In genomic region chr3:6508410-6508759, GRCh38 we compare ENCODE assay signal across 22 cellular contexts.
DNase-seq lines count a peak whose midpoint lies in the region; ATAC-seq, FAIRE-seq and TF ChIP-seq lines count a peak whose summit lies in the region.
"Had no signal": no experiment of that assay in that cellular context is flagged by ENCODE, and none has a peak within 500 bp of the region (broad histone marks: within the 10 kb centered on the region; RNA-seq: fewer than 3 reads in every experiment).

No MANE protein-coding gene starts in this region.

- H3K9me1 ChIP-seq in K562 (ENCODE audit: control insufficient read depth, insufficient read depth, low read length): no peaks in the 10 kb centered on the region

- no peak overlapping the region for H3K4me3 Mint-ChIP-seq in CD8-positive, alpha-beta memory T cell
- H3K4me3 Mint-ChIP-seq: CD8-positive, alpha-beta T cell had no signal

- no peak for TF ChIP-seq CTCF in HL-60 (IDR thresholded peaks at IDR 0.05; ENCODE audit: insufficient read depth, low read length)
- no peak for TF ChIP-seq CTCF in K562 (IDR thresholded peaks at IDR 0.05 in 2 of 3, conservative IDR thresholded peaks at IDR 0.05 in 1 of 3; ENCODE audit: insufficient read depth in 2 of 3, low read depth in 1 of 3, low read length in 3 of 3)
- TF ChIP-seq CTCF in heart right ventricle (IDR thresholded peaks at IDR 0.05): no peak

- H3K27me3 ChIP-seq in CD8-positive, alpha-beta memory T cell (ENCODE audit: insufficient read depth, low read length, poor library complexity, severe bottlenecking): no peaks in the 10 kb centered on the region
- H3K27me3 ChIP-seq in HL-60 (ENCODE audit: insufficient read depth, poor library complexity, severe bottlenecking) (no peaks in the 10 kb centered on the region), K562 (ENCODE audit: control insufficient read depth in 2 of 2, insufficient read depth in 2 of 2, low read length in 2 of 2) (no peaks in the 10 kb centered on the region), heart right ventricle (no peaks in the 10 kb centered on the region)
- H3K27me3 ChIP-seq: SJSA1 had no signal

- 0% methylated on average over 2 of the region's 2 CpGs for WGBS in K562 (ENCODE audit: insufficient coverage, low coverage, missing lambda C conversion rate)
- WGBS in mesodermal cell (ENCODE audit: insufficient coverage in 2 of 2), 2 experiments: no CpG with 5 or more reads among the region's 2 CpGs
- 67 to 69% methylated on average over 2 of the region's 2 CpGs for WGBS in heart right ventricle, 2 donors

- FAIRE-seq in K562 (lab: Jason Lieb, UNC): no peak
- FAIRE-seq: H54, HepG2, RCC 7860 had no signal

- H3K27me3 Mint-ChIP-seq in CD8-positive, alpha-beta memory T cell: peaks cover 0 to 1% of the 10 kb centered on the region in 2 donors

- H3K27ac ChIP-seq in CD8-positive, alpha-beta memory T cell (ENCODE audit: low read depth, low read length): peak overlapping the region; percentile 45
- H3K27ac ChIP-seq in HL-60 (replicated peaks) (peak overlapping the region; percentile 75; the same call in 1 of the 2 replicates), K562 (ENCODE audit: extremely low read depth, low read depth, low read length) (peak overlapping the region; percentile 90), mesodermal cell (ENCODE audit: low read depth, low read length, severe bottlenecking) (no peak overlapping the region), heart right ventricle (no peak overlapping the region)
- H3K27ac ChIP-seq: SJSA1 had no signal

- ATAC-seq in K562 (peak; percentile 58), heart right ventricle (no peak)
- ATAC-seq: CD8-positive, alpha-beta T cell; HepG2 had no signal

- H3K9me3 Mint-ChIP-seq in CD8-positive, alpha-beta memory T cell: peaks cover 7 to 10% (median 9%) of the 10 kb centered on the region in 5 donors

- no peaks in the 10 kb centered on the region for H3K36me3 ChIP-seq in CD8-positive, alpha-beta memory T cell (ENCODE audit: insufficient read depth, low read length)
- H3K36me3 ChIP-seq in K562 (ENCODE audit: control insufficient read depth, insufficient read depth, low read length) (peaks cover 27% of the 10 kb centered on the region), mesodermal cell (ENCODE audit: control insufficient read depth, insufficient read depth, low read length) (no peaks in the 10 kb centered on the region), heart right ventricle (no peaks in the 10 kb centered on the region)
- H3K36me3 ChIP-seq: SJSA1 had no signal

- no peaks in the 10 kb centered on the region for H3K9me3 ChIP-seq in CD8-positive, alpha-beta memory T cell (ENCODE audit: low read length)
- H3K9me3 ChIP-seq in K562 (replicated peaks; ENCODE audit: control insufficient read depth, insufficient read depth, low read depth, low read length) (no peaks in the 10 kb centered on the region), mesodermal cell (ENCODE audit: control insufficient read depth, low read length) (no peaks in the 10 kb centered on the region), heart right ventricle (no peaks in the 10 kb centered on the region)
- H3K9me3 ChIP-seq: SJSA1 had no signal

- no peak for TF ChIP-seq RAD21 in K562 (CRISPR knock-in tag; conservative IDR thresholded peaks at IDR 0.05 in 1 of 2, IDR thresholded peaks at IDR 0.05 in 1 of 2)

- H3K4me3 ChIP-seq in CD8-positive, alpha-beta memory T cell (ENCODE audit: low read length): no peak overlapping the region
- H3K4me3 ChIP-seq in HL-60 (replicated peaks; ENCODE audit: insufficient read depth, low read length): peak overlapping the region; percentile 36
- peak overlapping the region; percentile 52 for H3K4me3 ChIP-seq in K562
- H3K4me3 ChIP-seq in mesodermal cell (ENCODE audit: extremely low read depth, insufficient read depth, low read length, poor library complexity, severe bottlenecking): peak overlapping the region; percentile 34
- no peak overlapping the region for H3K4me3 ChIP-seq in heart right ventricle
- H3K4me3 ChIP-seq: SJSA1 had no signal

- H4K20me1 ChIP-seq in K562 (replicated peaks; ENCODE audit: control insufficient read depth, insufficient read depth, low read length): peaks cover 10% of the 10 kb centered on the region; the same call in 1 of the 2 replicates

- POLR2A ChIA-PET in CD8-positive, alpha-beta memory T cell (lab: Charles Lee): no interaction called here
- POLR2A ChIA-PET in K562 (lab: Yijun Ruan, JAX): interaction anchor here (0.9 to 1.3 kb wide), 2 partner anchors 18 to 167 kb away, joined by 3 read pairs; no protein-coding TSS in a partner anchor

- H3K4me2 ChIP-seq in K562 (ENCODE audit: insufficient read depth, low read length): peak overlapping the region; percentile 81

- TF ChIP-seq POLR2A in K562 (conservative IDR thresholded peaks at IDR 0.05): no peak

- no peaks in the 10 kb centered on the region for H3K36me3 Mint-ChIP-seq in CD8-positive, alpha-beta memory T cell
- H3K36me3 Mint-ChIP-seq: CD8-positive, alpha-beta T cell had no signal

- intact Hi-C loops in K562 (cut with micrococcal nuclease): no loop called here
- intact Hi-C loops in heart right ventricle (cut with DNase I): no loop called here

- no peak overlapping the region for H3K27ac Mint-ChIP-seq in CD8-positive, alpha-beta memory T cell
- H3K27ac Mint-ChIP-seq: CD8-positive, alpha-beta T cell had no signal

- peak overlapping the region in 1 of 2 experiments; percentile 93; a peak in 3 of 4 replicates for H3K9ac ChIP-seq in K562 (ENCODE audit: insufficient read depth in 1 of 2, low read depth in 2 of 2, low read length in 2 of 2)

- no TSS peak for BruUV-seq in K562 (replicated peaks; lab: Mats Ljungman, UMichigan)

- CTCF ChIA-PET in CD8-positive, alpha-beta memory T cell (lab: Charles Lee): no interaction called here
- CTCF ChIA-PET in K562 (lab: Yijun Ruan, JAX; ENCODE audit: low intra/inter-chr PET ratio): no interaction called here

- DNase-seq in CD8-positive, alpha-beta memory T cell: no peak
- DNase-seq in HL-60 (ENCODE audit: low read depth in 1 of 2, low spot score in 1 of 2): no peak
- no peak for DNase-seq in K562 (ENCODE audit: extremely low read depth in 1 of 4, low spot score in 3 of 4)
- no peak for DNase-seq in heart right ventricle
- DNase-seq in activated CD4-positive, alpha-beta T cell treated with anti-CD3 and anti-CD28 coated beads for 4 hours: no peak
- DNase-seq in NCI-H1694 (lab: John Stamatoyannopoulos, UW): no peak
- DNase-seq: C1 segment of cervical spinal cord; CD8-positive, alpha-beta T cell; DMS79; KBM-7; NCI-H1092 treated with DMSO at 0.1 percent for 48 hours; NCI-H146; NCI-H2081; NCI-H2171; NCI-H524 treated with DMSO at 0.1 percent for 48 hours; OCI-M1; T-helper 1 cell had no signal

- no peaks in the 10 kb centered on the region for H3K4me1 ChIP-seq in CD8-positive, alpha-beta memory T cell (ENCODE audit: insufficient read depth, low read length)
- H3K4me1 ChIP-seq in K562 (replicated peaks in 1 of 2; ENCODE audit: control insufficient read depth in 2 of 2, insufficient read depth in 2 of 2, low read length in 2 of 2) (peaks cover 0 to 19% of the 10 kb centered on the region in 2 experiments; a peak in 3 of 5 replicates), mesodermal cell (ENCODE audit: control insufficient read depth, insufficient read depth, low read length, poor library complexity, severe bottlenecking) (no peaks in the 10 kb centered on the region), heart right ventricle (no peaks in the 10 kb centered on the region)
- H3K4me1 ChIP-seq: SJSA1 had no signal

- peaks cover 65% of the 10 kb centered on the region for H3K79me2 ChIP-seq in K562 (ENCODE audit: control insufficient read depth, insufficient read depth, low read length)

- TF ChIP-seq EP300 in K562 (IDR thresholded peaks at IDR 0.05; ENCODE audit: low read length): no peak

- in situ Hi-C loops in K562 (cut with MboI): no loop called here

- peak overlapping the region; percentile 26; the same call in 1 of the 2 replicates for H2AFZ ChIP-seq in K562 (ENCODE audit: low read depth, low read length)

- no peaks in the 10 kb centered on the region for H3K4me1 Mint-ChIP-seq in CD8-positive, alpha-beta memory T cell

TF ChIP-seq in K562, 482 proteins besides CTCF, POLR2A, EP300 and RAD21 (continues in another document):
- TF ChIP-seq HDGF (IDR thresholded peaks at IDR 0.05) (no peak), GATAD2B (IDR thresholded peaks at IDR 0.05; ENCODE audit: borderline replicate concordance) (no peak), FIP1L1 (IDR thresholded peaks at IDR 0.05; ENCODE audit: low read depth, low read length, poor library complexity, severe bottlenecking) (no peak), HCFC1 (IDR thresholded peaks at IDR 0.05; ENCODE audit: low read depth, low read length) (no peak), JUND (IDR thresholded peaks at IDR 0.05; ENCODE audit: borderline replicate concordance, low read depth, low read length) (no peak), JUND (tag; IDR thresholded peaks at IDR 0.05; ENCODE audit: borderline replicate concordance, low read depth, low read length) (no peak), GABPA (tag; conservative IDR thresholded peaks at IDR 0.05; ENCODE audit: low read depth) (no peak), SIN3A (IDR thresholded peaks at IDR 0.05; ENCODE audit: borderline replicate concordance in 2 of 2, control insufficient read depth in 1 of 2, low read depth in 2 of 2, low read length in 2 of 2) (peak in 1 of 2 experiments; percentile 53; a peak in 1 of 4 replicates), MLLT1 (IDR thresholded peaks at IDR 0.05) (peak in 1 of 2 experiments; percentile 52; a peak in 1 of 4 replicates), STAG1 (CRISPR knock-in tag; IDR thresholded peaks at IDR 0.05; ENCODE audit: borderline replicate concordance) (no peak)

Comparison
In these comparisons a context has a peak if more than half of its experiments do, and no peak if none do; other contexts are left out.
1. H3K27ac ChIP-seq: peak in CD8-positive, alpha-beta memory T cell (single experiment), HL-60 (single experiment) and K562 (single experiment); none in mesodermal cell (single experiment) and heart right ventricle (0 of 10).
2. H3K4me3 ChIP-seq: peak in HL-60 (single experiment), K562 (single experiment) and mesodermal cell (single experiment); none in CD8-positive, alpha-beta memory T cell (single experiment) and heart right ventricle (0 of 10).